Comparison of ENCODE assay signal across 1 cellular context in the genomic region with DNA sequence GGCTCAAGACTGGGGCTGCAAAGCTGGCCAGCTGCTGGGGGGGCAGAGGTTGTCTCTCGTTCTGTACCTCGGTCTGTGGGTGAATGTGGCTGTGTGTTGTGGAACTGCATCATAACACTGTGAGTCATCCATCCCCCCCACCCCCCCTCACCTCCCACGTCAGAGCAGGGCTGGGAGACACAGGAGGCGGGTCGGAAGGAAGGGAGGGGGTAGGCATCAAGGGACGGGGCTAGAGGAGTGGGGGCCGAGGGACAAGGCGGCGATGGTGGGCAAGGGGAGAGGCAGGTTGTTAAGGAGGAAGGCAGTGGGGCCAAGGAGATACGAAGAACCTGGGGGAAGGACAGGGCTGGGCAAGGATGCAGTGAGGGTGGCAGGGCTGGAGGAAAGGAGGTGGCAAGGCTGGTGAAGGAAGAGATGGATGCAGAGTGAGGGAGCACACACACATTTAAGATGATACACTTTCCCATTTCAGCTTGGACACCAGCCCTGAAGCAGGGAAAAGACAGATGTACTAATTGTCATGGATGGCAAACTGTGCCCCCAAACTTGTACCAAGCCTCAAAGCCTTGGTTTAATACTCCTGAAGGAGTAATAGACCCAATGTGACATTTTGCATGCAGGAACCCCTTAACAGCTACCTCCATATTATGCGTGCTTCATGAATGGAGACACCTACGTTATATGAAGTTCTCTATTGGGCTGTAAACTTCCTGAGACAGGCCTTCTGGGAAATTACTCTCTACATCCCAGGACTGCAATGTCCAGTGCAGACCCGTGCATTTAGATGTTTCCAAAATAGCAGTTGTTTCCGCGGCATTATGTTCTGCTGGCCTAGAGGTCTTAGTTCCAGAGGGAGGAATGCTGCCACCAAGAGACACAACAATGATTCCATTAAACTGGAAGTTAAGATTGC.
TF ChIP-seq lines count a peak whose summit lies in the region.

A gene with protein sequence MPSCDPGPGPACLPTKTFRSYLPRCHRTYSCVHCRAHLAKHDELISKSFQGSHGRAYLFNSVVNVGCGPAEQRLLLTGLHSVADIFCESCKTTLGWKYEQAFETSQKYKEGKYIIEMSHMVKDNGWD (minus strand): TSS at position 87 of the 913 bp plus-strand sequence. CDS start 2,805 bp downstream, outside the sequence.

TF ChIP-seq in K562, 482 proteins besides CTCF, POLR2A, EP300 and RAD21 (continued from another document):
- TF ChIP-seq, protein P1, sequence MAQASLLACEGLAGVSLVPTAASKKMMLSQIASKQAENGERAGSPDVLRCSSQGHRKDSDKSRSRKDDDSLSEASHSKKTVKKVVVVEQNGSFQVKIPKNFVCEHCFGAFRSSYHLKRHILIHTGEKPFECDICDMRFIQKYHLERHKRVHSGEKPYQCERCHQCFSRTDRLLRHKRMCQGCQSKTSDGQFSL (CRISPR knock-in tag; IDR thresholded peaks at IDR 0.05), result peak; percentile 76
- TF ChIP-seq, protein P1 (tag; IDR thresholded peaks at IDR 0.05), result peak in 1 of 2 experiments; percentile 53; a peak in 1 of 4 replicates
- no peak for TF ChIP-seq NFRKB (IDR thresholded peaks at IDR 0.05; ENCODE audit: low read depth)
- TF ChIP-seq THRAP3 (IDR thresholded peaks at IDR 0.05; ENCODE audit: borderline replicate concordance), result no peak
- TF ChIP-seq OTX1 (CRISPR knock-in tag; IDR thresholded peaks at IDR 0.05), result 0 out of 2 replicates have a peak, but pooled peaks have one; percentile 51
- TF ChIP-seq SP2 (IDR thresholded peaks at IDR 0.05; ENCODE audit: extremely low read depth, low read depth, low read length, poor library complexity, severe bottlenecking), result no peak
- TF ChIP-seq ZBED1 (IDR thresholded peaks at IDR 0.05), result no peak
- TF ChIP-seq ZC3H11A (IDR thresholded peaks at IDR 0.05; ENCODE audit: low read depth, low read length), result no peak
- TF ChIP-seq POLR3G (IDR thresholded peaks at IDR 0.05; ENCODE audit: extremely low read depth, insufficient read length, insufficient replicate concordance), result no peak
- TF ChIP-seq FOS (IDR thresholded peaks at IDR 0.05; ENCODE audit: extremely low read depth, insufficient read length), result no peak
- TF ChIP-seq ZBTB1 (CRISPR knock-in tag; IDR thresholded peaks at IDR 0.05; ENCODE audit: borderline replicate concordance, low read depth), result no peak
- TF ChIP-seq NUFIP1 (IDR thresholded peaks at IDR 0.05; ENCODE audit: partially characterized antibody), result no peak
- no peak for TF ChIP-seq BMI1 (IDR thresholded peaks at IDR 0.05; ENCODE audit: low read length)
- TF ChIP-seq ESRRB (CRISPR knock-in tag; IDR thresholded peaks at IDR 0.05; ENCODE audit: borderline replicate concordance), result no peak
- TF ChIP-seq ZNF41 (CRISPR knock-in tag; conservative IDR thresholded peaks at IDR 0.05), result no peak
- TF ChIP-seq, protein P2, sequence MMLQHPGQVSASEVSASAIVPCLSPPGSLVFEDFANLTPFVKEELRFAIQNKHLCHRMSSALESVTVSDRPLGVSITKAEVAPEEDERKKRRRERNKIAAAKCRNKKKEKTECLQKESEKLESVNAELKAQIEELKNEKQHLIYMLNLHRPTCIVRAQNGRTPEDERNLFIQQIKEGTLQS (IDR thresholded peaks at IDR 0.05), result peak; percentile 62
- TF ChIP-seq, protein P2 (CRISPR knock-in tag; conservative IDR thresholded peaks at IDR 0.05), result no peak
TF ChIP-seq in K562: peak in this region for 28.
